In the genomic region with DNA sequence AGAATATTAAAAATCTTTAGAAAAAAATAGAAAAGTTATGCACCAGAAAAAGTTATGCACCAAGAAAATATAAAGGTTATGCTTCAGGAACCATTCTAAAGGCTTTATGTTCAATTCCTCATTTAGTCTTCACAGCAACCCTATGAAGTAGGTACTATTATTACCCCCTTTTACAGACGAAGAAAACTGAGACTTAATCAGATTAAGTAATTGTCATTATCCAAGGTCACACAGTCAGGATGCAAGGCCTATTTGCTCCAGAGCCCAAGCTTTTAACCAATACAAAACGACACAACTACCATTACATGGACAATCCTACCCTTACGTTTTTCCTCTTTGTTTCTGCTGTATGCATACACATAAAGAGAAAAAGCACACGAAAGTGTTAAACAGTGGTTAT, we compare ENCODE assay signal across 18 cellular contexts.
"Had no signal": no experiment of that assay in that cellular context is flagged by ENCODE, and none has a peak within 500 bp of the region (broad histone marks: within the 10 kb centered on the region; RNA-seq: fewer than 3 reads in every experiment).

No MANE protein-coding gene starts in this region.

- ATAC-seq: foreskin keratinocyte, psoas muscle, right cardiac atrium had no signal

- H3K27me3 Mint-ChIP-seq: activated naive CD8-positive, alpha-beta T cell treated with anti-CD3 and anti-CD28 coated beads for 36 hours; stimulated activated naive CD8-positive, alpha-beta T cell treated with anti-CD3 and anti-CD28 coated beads, Interleukin-15, Interleukin-2, amounts not matched to agents 100 ng/mL and 50 ng/mL, for 24 hours had no signal

- H3K27me3 ChIP-seq: cardiac muscle cell, foreskin keratinocyte, neural progenitor cell, transverse colon, vagina had no signal

- H3K9me3 Mint-ChIP-seq: activated naive CD8-positive, alpha-beta T cell treated with anti-CD3 and anti-CD28 coated beads for 36 hours; neural progenitor cell; stimulated activated naive CD8-positive, alpha-beta T cell treated with anti-CD3 and anti-CD28 coated beads, Interleukin-15, Interleukin-2, amounts not matched to agents 100 ng/mL and 50 ng/mL, for 24 hours had no signal

- H2AFZ ChIP-seq: neural progenitor cell had no signal

- H3K4me1 ChIP-seq: foreskin keratinocyte had no signal

- H3K4me2 ChIP-seq: neural progenitor cell had no signal

- H3K27ac Mint-ChIP-seq: activated naive CD8-positive, alpha-beta T cell treated with anti-CD3 and anti-CD28 coated beads for 36 hours; neural progenitor cell; stimulated activated naive CD8-positive, alpha-beta T cell treated with anti-CD3 and anti-CD28 coated beads, Interleukin-15, Interleukin-2, amounts not matched to agents 100 ng/mL and 50 ng/mL, for 24 hours had no signal

- H3K4me3 ChIP-seq: cardiac muscle cell, left ventricle myocardium inferior, neural progenitor cell, psoas muscle, skin epidermis, transverse colon, vagina had no signal

- H3K9me3 ChIP-seq: left ventricle myocardium inferior, psoas muscle, transverse colon, vagina had no signal

- H3K27ac ChIP-seq: cardiac muscle cell, foreskin keratinocyte, left ventricle myocardium inferior, neural progenitor cell, psoas muscle, skin epidermis, transverse colon, vagina had no signal

- H3K9ac ChIP-seq: neural progenitor cell had no signal

- DNase-seq: activated CD4-positive, alpha-beta T cell treated with anti-CD3 and anti-CD28 coated beads for 1 hour; activated gamma-delta T cell treated with Interleukin-2 at 50 U/mL for 16 hours; activated naive CD8-positive, alpha-beta T cell treated with anti-CD3 and anti-CD28 coated beads for 36 hours; amniotic stem cell; foreskin keratinocyte; glutamatergic neuron; hippocampal formation; left ventricle myocardium inferior; psoas muscle; right cardiac atrium; stimulated activated CD4-positive, alpha-beta T cell treated with anti-CD3 and anti-CD28 coated beads, Interleukin-15, amount 100 ng/mL, for 24 hours; stimulated activated CD4-positive, alpha-beta T cell treated with anti-CD3 and anti-CD28 coated beads, Interleukin-2, amount 100 ng/mL, for 48 hours; transverse colon had no signal

- H3K4me3 Mint-ChIP-seq: activated naive CD8-positive, alpha-beta T cell treated with anti-CD3 and anti-CD28 coated beads for 36 hours; neural progenitor cell; stimulated activated naive CD8-positive, alpha-beta T cell treated with anti-CD3 and anti-CD28 coated beads, Interleukin-15, Interleukin-2, amounts not matched to agents 100 ng/mL and 50 ng/mL, for 24 hours had no signal

- H3K36me3 Mint-ChIP-seq: activated naive CD8-positive, alpha-beta T cell treated with anti-CD3 and anti-CD28 coated beads for 36 hours; neural progenitor cell had no signal

- H3K36me3 ChIP-seq: cardiac muscle cell, left ventricle myocardium inferior, neural progenitor cell, transverse colon, vagina had no signal
